ENCODE assay signal across 31 cellular contexts in the genomic region with DNA sequence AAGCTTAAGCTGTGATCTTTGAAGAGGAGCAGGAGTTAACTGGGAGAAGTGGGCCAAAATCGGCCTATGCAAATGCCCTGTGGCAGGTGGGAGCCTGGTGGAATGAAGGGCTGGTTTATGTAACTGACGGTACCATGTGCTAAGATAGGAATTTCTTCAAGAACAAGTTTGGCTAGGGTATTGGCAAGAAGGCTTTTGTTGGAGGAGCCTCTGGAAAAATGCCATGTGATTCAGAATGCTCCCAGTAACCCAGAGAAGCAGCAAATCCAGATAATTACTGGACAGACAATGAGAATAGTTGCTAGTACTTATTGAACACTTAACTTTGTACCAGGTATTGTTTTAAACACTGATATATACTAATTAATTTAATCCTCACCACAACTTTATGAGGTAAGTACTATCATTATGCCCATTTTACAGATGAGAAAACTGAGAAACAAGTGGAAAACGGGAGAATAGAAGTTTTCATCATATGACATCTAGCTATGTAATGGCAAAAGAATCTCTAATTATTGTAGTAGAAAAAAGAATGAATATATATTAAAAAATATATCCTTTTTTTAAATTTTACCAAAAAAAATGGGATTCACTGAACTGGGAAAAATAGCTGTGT. TPM values are rescaled to one million over a fixed set of nuclear protein-coding genes. Genes with fewer than 3 reads are reported as not detected.
A peak's percentile ranks its signal among the peaks of the same experiment; 100 is the strongest.
DNase-seq lines count a peak whose midpoint lies in the region; ATAC-seq and TF ChIP-seq lines count a peak whose summit lies in the region.
"Had no signal": no experiment of that assay in that cellular context is flagged by ENCODE, and none has a peak within 500 bp of the region (broad histone marks: within the 10 kb centered on the region; RNA-seq: fewer than 3 reads in every experiment).

No MANE protein-coding gene starts in this region.

- H3K4me3 Mint-ChIP-seq in nephron, result no peak overlapping the region
- no peak overlapping the region for H3K4me3 Mint-ChIP-seq in activated naive CD4-positive, alpha-beta T cell treated with anti-CD3 and anti-CD28 coated beads for 36 hours
- H3K4me3 Mint-ChIP-seq: activated naive CD8-positive, alpha-beta T cell treated with anti-CD3 and anti-CD28 coated beads, Interleukin-2, amount 10 ng/mL, durations not matched to agents 7 days and 5 days; activated T-helper 17 cell treated with anti-CD3 and anti-CD28 coated beads, Interleukin-2, amount 50 U/mL, for 72 hours; brain; CD4-positive, CD25-positive, alpha-beta regulatory T cell; endodermal cell; stimulated activated effector memory CD8-positive, alpha-beta T cell treated with anti-CD3 and anti-CD28 coated beads, Interleukin-12 subunit alpha, Interleukin-12 subunit beta, amount 100 ng/mL, for 72 hours; T-helper 17 cell had no signal

- ATAC-seq in GM18502 (IDR thresholded peaks at IDR 0.05; ENCODE audit: poor library complexity, unreplicated experiment), result no peak
- ATAC-seq: activated T-helper 17 cell treated with anti-CD3 and anti-CD28 coated beads, Interleukin-2, amount 50 U/mL, for 72 hours; GM12878; lower lobe of right lung; Panc1; stimulated activated effector memory CD8-positive, alpha-beta T cell treated with anti-CD3 and anti-CD28 coated beads, Interleukin-12 subunit alpha, Interleukin-12 subunit beta, amount 100 ng/mL, for 72 hours; T-helper 17 cell had no signal

- CTCF ChIA-PET in activated naive CD4-positive, alpha-beta T cell treated with anti-CD3 and anti-CD28 coated beads for 36 hours (lab: Charles Lee), result interaction anchor here (0.6 kb wide), 1 partner anchor 650 kb away, joined by 3 read pairs; no protein-coding TSS in a partner anchor

- in situ Hi-C loops in KBM-7 (cut with MboI; ENCODE audit: low pct_unique_long_range_greater_than_20kb, low sequenced_read_pairs), result no loop called here

- peak; percentile 32 for DNase-seq in GM04503 (ENCODE audit: low read depth)
- DNase-seq in RPMI7951 (ENCODE audit: low read depth), result peak; percentile 32
- no peak for DNase-seq in esophagus squamous epithelium (lab: John Stamatoyannopoulos, UW)
- DNase-seq in KBM-7, result no peak
- no peak for DNase-seq in T-helper 1 cell
- no peak for DNase-seq in activated naive CD4-positive, alpha-beta T cell treated with anti-CD3 and anti-CD28 coated beads for 36 hours
- DNase-seq: activated CD4-positive, alpha-beta T cell treated with anti-CD3 and anti-CD28 coated beads for 48 hours; activated naive CD8-positive, alpha-beta T cell treated with anti-CD3 and anti-CD28 coated beads, Interleukin-2, amount 10 ng/mL, durations not matched to agents 7 days and 5 days; CD4-positive, CD25-positive, alpha-beta regulatory T cell; colonic mucosa; DMS 273 treated with DMSO at 0.1 percent for 48 hours; endodermal cell; foreskin melanocyte; GDM1; hippocampal formation; lower lobe of right lung; NCI-H1105 treated with DMSO at 0.1 percent for 48 hours; NCI-H2081; NK-92 treated with Interleukin-12 subunit alpha and Interleukin-12 subunit beta, amount 100 ng/mL, for 24 hours; stimulated activated CD4-positive, alpha-beta T cell treated with anti-CD3 and anti-CD28 coated beads, Interleukin-2, amount 100 ng/mL, for 24 hours; T-helper 17 cell had no signal

- no peaks in the 10 kb centered on the region for H3K36me3 Mint-ChIP-seq in nephron (ENCODE audit: low read depth)
- H3K36me3 Mint-ChIP-seq in activated naive CD4-positive, alpha-beta T cell treated with anti-CD3 and anti-CD28 coated beads for 36 hours (ENCODE audit: low read depth), result no peaks in the 10 kb centered on the region
- H3K36me3 Mint-ChIP-seq: activated naive CD8-positive, alpha-beta T cell treated with anti-CD3 and anti-CD28 coated beads, Interleukin-2, amount 10 ng/mL, durations not matched to agents 7 days and 5 days; brain; CD4-positive, CD25-positive, alpha-beta regulatory T cell; stimulated activated effector memory CD8-positive, alpha-beta T cell treated with anti-CD3 and anti-CD28 coated beads, Interleukin-12 subunit alpha, Interleukin-12 subunit beta, amount 100 ng/mL, for 72 hours had no signal

- peak overlapping the region in 3 of 4 donors; percentile 76 to 85 (median 83) for H3K27ac ChIP-seq in esophagus squamous epithelium
- H3K27ac ChIP-seq: colonic mucosa, lower lobe of right lung, neutrophil, thoracic aorta had no signal

- H3K4me1 Mint-ChIP-seq in nephron, result peaks cover 29% of the 10 kb centered on the region
- peaks cover 7% of the 10 kb centered on the region for H3K4me1 Mint-ChIP-seq in activated naive CD4-positive, alpha-beta T cell treated with anti-CD3 and anti-CD28 coated beads for 36 hours (ENCODE audit: low read depth)
- H3K4me1 Mint-ChIP-seq: activated T-helper 17 cell treated with anti-CD3 and anti-CD28 coated beads, Interleukin-2, amount 50 U/mL, for 72 hours; stimulated activated effector memory CD8-positive, alpha-beta T cell treated with anti-CD3 and anti-CD28 coated beads, Interleukin-12 subunit alpha, Interleukin-12 subunit beta, amount 100 ng/mL, for 72 hours had no signal

- no peaks in the 10 kb centered on the region for H3K27me3 ChIP-seq in esophagus squamous epithelium
- H3K27me3 ChIP-seq: colonic mucosa, neutrophil had no signal

- 50 to 68% methylated on average over 3 of the region's 3 CpGs for WGBS in esophagus squamous epithelium, 2 donors

- no peak for TF ChIP-seq POLR2A in esophagus squamous epithelium (IDR thresholded peaks at IDR 0.05)

- no peak overlapping the region for H3K4me3 ChIP-seq in esophagus squamous epithelium
- H3K4me3 ChIP-seq: colonic mucosa, GM12878, lower lobe of right lung, skin epidermis, thoracic aorta had no signal

- no peaks in the 10 kb centered on the region for H3K9me3 ChIP-seq in esophagus squamous epithelium
- H3K9me3 ChIP-seq: colonic mucosa, lower lobe of right lung, neutrophil, thoracic aorta had no signal

- H3K27ac Mint-ChIP-seq in nephron, result peak overlapping the region; percentile 20 to 88 (median 37)
- no peak overlapping the region for H3K27ac Mint-ChIP-seq in activated naive CD4-positive, alpha-beta T cell treated with anti-CD3 and anti-CD28 coated beads for 36 hours
- H3K27ac Mint-ChIP-seq: activated naive CD8-positive, alpha-beta T cell treated with anti-CD3 and anti-CD28 coated beads, Interleukin-2, amount 10 ng/mL, durations not matched to agents 7 days and 5 days; activated T-helper 17 cell treated with anti-CD3 and anti-CD28 coated beads, Interleukin-2, amount 50 U/mL, for 72 hours; brain; CD4-positive, CD25-positive, alpha-beta regulatory T cell; endodermal cell; stimulated activated effector memory CD8-positive, alpha-beta T cell treated with anti-CD3 and anti-CD28 coated beads, Interleukin-12 subunit alpha, Interleukin-12 subunit beta, amount 100 ng/mL, for 72 hours; T-helper 17 cell had no signal

- H3K36me3 ChIP-seq in esophagus squamous epithelium, result no peaks in the 10 kb centered on the region
- H3K36me3 ChIP-seq: colonic mucosa, lower lobe of right lung, neutrophil, thoracic aorta had no signal

- peaks cover 7 to 37% (median 11%) of the 10 kb centered on the region in 3 donors for H3K4me1 ChIP-seq in esophagus squamous epithelium
- H3K4me1 ChIP-seq: colonic mucosa, lower lobe of right lung had no signal

- peaks cover 6% of the 10 kb centered on the region for H3K9me3 Mint-ChIP-seq in nephron
- H3K9me3 Mint-ChIP-seq in activated naive CD4-positive, alpha-beta T cell treated with anti-CD3 and anti-CD28 coated beads for 36 hours, result peaks cover 5% of the 10 kb centered on the region
- H3K9me3 Mint-ChIP-seq: activated naive CD8-positive, alpha-beta T cell treated with anti-CD3 and anti-CD28 coated beads, Interleukin-2, amount 10 ng/mL, durations not matched to agents 7 days and 5 days; activated T-helper 17 cell treated with anti-CD3 and anti-CD28 coated beads, Interleukin-2, amount 50 U/mL, for 72 hours; stimulated activated effector memory CD8-positive, alpha-beta T cell treated with anti-CD3 and anti-CD28 coated beads, Interleukin-12 subunit alpha, Interleukin-12 subunit beta, amount 100 ng/mL, for 72 hours had no signal

- TF ChIP-seq CTCF in esophagus squamous epithelium (IDR thresholded peaks at IDR 0.05) (no peak), nephron (IDR thresholded peaks at IDR 0.05; ENCODE audit: unreplicated experiment in 3 of 3) (no peak)

- intact Hi-C loops in esophagus squamous epithelium (cut with DNase I), result no loop called here
- intact Hi-C loops in activated naive CD4-positive, alpha-beta T cell treated with anti-CD3 and anti-CD28 coated beads for 36 hours (cut with micrococcal nuclease), result no loop called here

- peaks cover 4% of the 10 kb centered on the region for H3K27me3 Mint-ChIP-seq in nephron (ENCODE audit: low read depth)
- H3K27me3 Mint-ChIP-seq in activated naive CD4-positive, alpha-beta T cell treated with anti-CD3 and anti-CD28 coated beads for 36 hours (ENCODE audit: low read depth), result peaks cover 14% of the 10 kb centered on the region

RNA-seq across cellular contexts. Expression of a gene that starts 9.1 kb away (rescaled TPM):
- total RNA-seq in RPMI7951 (2014; rRNA removed; shearing (Covaris generic)), result not detected in 2 replicates
- 1 to 10 TPM in 2 of 4 donors, under 1 TPM in 2; 0.38 to 2.7 (median 1.2) TPM for total RNA-seq in esophagus squamous epithelium
- under 1 TPM; 0.32 to 0.43 TPM for total RNA-seq in activated naive CD4-positive, alpha-beta T cell treated with anti-CD3 and anti-CD28 coated beads for 36 hours
- total RNA-seq: GM12878 had no signal

Comparison
In these comparisons a context has a peak if more than half of its experiments do, and no peak if none do; other contexts are left out.
1. DNase-seq: peak in GM04503 (single experiment) and RPMI7951 (single experiment); none in esophagus squamous epithelium (single experiment), KBM-7 (single experiment), T-helper 1 cell (0 of 5) and activated naive CD4-positive, alpha-beta T cell treated with anti-CD3 and anti-CD28 coated beads for 36 hours (single experiment).